In the genomic region with DNA sequence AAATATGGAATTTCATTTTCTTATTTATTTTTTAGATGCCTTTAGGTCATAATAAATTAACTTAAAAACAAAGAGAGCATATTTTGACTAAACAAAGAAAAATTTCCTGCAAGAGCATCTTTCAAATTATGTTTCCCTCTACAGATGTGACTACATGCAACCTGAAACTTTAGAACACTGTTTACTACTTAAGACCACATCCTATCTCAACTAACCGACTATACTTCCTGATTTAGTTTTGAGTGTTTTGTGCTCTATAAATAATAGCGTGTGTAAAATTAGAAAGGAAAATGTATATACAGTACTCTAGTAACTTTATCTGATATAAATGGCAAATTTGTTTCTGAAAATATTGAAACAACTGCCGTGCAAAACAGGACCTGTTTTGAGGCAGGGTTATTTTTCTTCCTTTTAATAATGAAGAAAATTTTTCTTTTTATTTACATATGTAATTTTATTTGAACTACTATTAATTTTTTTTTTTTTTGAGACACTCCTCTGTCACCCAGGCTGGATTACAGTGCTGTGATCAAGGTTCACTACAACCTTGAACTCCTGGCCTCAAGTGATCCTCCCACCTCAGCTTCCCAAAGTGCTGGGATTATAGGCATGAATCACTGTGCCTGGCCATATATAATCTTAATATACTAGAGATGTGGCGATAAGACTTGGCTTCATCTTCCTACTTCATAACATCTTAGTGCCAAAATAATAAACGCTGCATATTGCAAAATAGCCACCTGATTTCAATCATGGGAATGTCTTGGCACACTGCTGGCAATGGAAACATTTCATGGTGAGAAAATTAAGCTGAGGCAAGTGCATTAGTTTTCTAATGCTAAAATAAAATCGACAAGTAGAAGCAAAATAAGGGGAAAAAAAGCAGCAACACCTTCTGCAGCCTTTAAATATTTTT, we compare ENCODE assay signal across 13 cellular contexts. TPM values are rescaled to one million over a fixed set of nuclear protein-coding genes. Genes with fewer than 3 reads are reported as not detected.
DNase-seq lines count a peak whose midpoint lies in the region; ATAC-seq and TF ChIP-seq lines count a peak whose summit lies in the region.
"Had no signal": no experiment of that assay in that cellular context is flagged by ENCODE, and none has a peak within 500 bp of the region (broad histone marks: within the 10 kb centered on the region; RNA-seq: fewer than 3 reads in every experiment).

No MANE protein-coding gene starts in this region.

- intact Hi-C loops in head of caudate nucleus (cut with DNase I) (no loop called here), left cardiac atrium (cut with DNase I) (loop anchor here in 1 of 2 donors (10.0 kb wide), 1 partner anchor 824 kb away; no protein-coding TSS in a partner anchor)

- peak overlapping the region; percentile 84 for H3K27ac Mint-ChIP-seq in activated naive CD8-positive, alpha-beta T cell treated with anti-CD3 and anti-CD28 coated beads, Interleukin-2, amount 10 ng/mL, durations not matched to agents 7 days and 5 days

- peak overlapping the region; percentile 73 for H3K4me3 Mint-ChIP-seq in activated naive CD8-positive, alpha-beta T cell treated with anti-CD3 and anti-CD28 coated beads, Interleukin-2, amount 10 ng/mL, durations not matched to agents 7 days and 5 days

- H3K27me3 Mint-ChIP-seq in activated naive CD8-positive, alpha-beta T cell treated with anti-CD3 and anti-CD28 coated beads, Interleukin-2, amount 10 ng/mL, durations not matched to agents 7 days and 5 days: no peaks in the 10 kb centered on the region

- peaks cover 22% of the 10 kb centered on the region for H3K4me1 Mint-ChIP-seq in activated naive CD8-positive, alpha-beta T cell treated with anti-CD3 and anti-CD28 coated beads, Interleukin-2, amount 10 ng/mL, durations not matched to agents 7 days and 5 days

- H3K36me3 Mint-ChIP-seq in activated naive CD8-positive, alpha-beta T cell treated with anti-CD3 and anti-CD28 coated beads, Interleukin-2, amount 10 ng/mL, durations not matched to agents 7 days and 5 days: peaks cover 37% of the 10 kb centered on the region

- no peaks in the 10 kb centered on the region for H3K9me3 Mint-ChIP-seq in activated naive CD8-positive, alpha-beta T cell treated with anti-CD3 and anti-CD28 coated beads, Interleukin-2, amount 10 ng/mL, durations not matched to agents 7 days and 5 days

- in situ Hi-C loops in GM13977 (cut with MboI; ENCODE audit: low pct_unique_long_range_greater_than_20kb, low sequenced_read_pairs, unreplicated experiment): no loop called here

- TF ChIP-seq CTCF in GM13977 (IDR thresholded peaks at IDR 0.05; ENCODE audit: extremely low read depth, insufficient read depth, missing control alignments): no peak

- POLR2A ChIA-PET in activated naive CD8-positive, alpha-beta T cell treated with anti-CD3 and anti-CD28 coated beads, Interleukin-2, amount 10 ng/mL, durations not matched to agents 7 days and 5 days (lab: Charles Lee): interaction anchor here (0.6 to 0.8 kb wide), 2 partner anchors 13 to 661 kb away, joined by 3 to 5 read pairs; no protein-coding TSS in a partner anchor

- DNase-seq in activated naive CD8-positive, alpha-beta T cell treated with anti-CD3 and anti-CD28 coated beads, Interleukin-2, amount 10 ng/mL, durations not matched to agents 7 days and 5 days: no peak
- DNase-seq in GM13977 (ENCODE audit: low spot score): no peak
- DNase-seq in ecto neural progenitor cell (ENCODE audit: low spot score): no peak
- no peak for DNase-seq in head of caudate nucleus
- DNase-seq in left cardiac atrium: no peak
- DNase-seq: cerebellar nuclear complex, DMS79, NCI-H1417, testis had no signal

- ATAC-seq in GM18861 (IDR thresholded peaks at IDR 0.05; ENCODE audit: unreplicated experiment) (peak; percentile 70), GM21515 (IDR thresholded peaks at IDR 0.05; ENCODE audit: unreplicated experiment) (peak; percentile 93), HG03159 (IDR thresholded peaks at IDR 0.05; ENCODE audit: unreplicated experiment) (peak; percentile 86), left cardiac atrium (no peak)
- peak; percentile 91 for ATAC-seq in activated naive CD8-positive, alpha-beta T cell treated with anti-CD3 and anti-CD28 coated beads, Interleukin-2, amount 10 ng/mL, durations not matched to agents 7 days and 5 days (ENCODE audit: low read depth)
- ATAC-seq: HCT116 had no signal

RNA-seq across cellular contexts. Expression of gene ZRANB2, which starts 12.3 kb away (rescaled TPM):
- total RNA-seq in activated naive CD8-positive, alpha-beta T cell treated with anti-CD3 and anti-CD28 coated beads, Interleukin-2, amount 10 ng/mL, durations not matched to agents 7 days and 5 days: 100 to 1,000 TPM; 123 to 129 TPM
- total RNA-seq in left cardiac atrium: 10 to 100 TPM; 49.2 to 54.5 TPM

RNA-seq across cellular contexts. Expression of gene PTGER3, which starts 21.0 kb away (rescaled TPM):
- 1 to 10 TPM in 1 of 2 experiments, under 1 TPM in 1; 0.71 to 1.3 TPM for total RNA-seq in activated naive CD8-positive, alpha-beta T cell treated with anti-CD3 and anti-CD28 coated beads, Interleukin-2, amount 10 ng/mL, durations not matched to agents 7 days and 5 days
- total RNA-seq in left cardiac atrium: 10 to 100 TPM; 14.9 to 22.6 TPM

Comparison
In these comparisons a context has a peak if more than half of its experiments do, and no peak if none do; other contexts are left out.
1. ATAC-seq: peak in GM18861 (single experiment), GM21515 (single experiment), HG03159 (single experiment) and activated naive CD8-positive, alpha-beta T cell treated with anti-CD3 and anti-CD28 coated beads, Interleukin-2, amount 10 ng/mL, durations not matched to agents 7 days and 5 days (single experiment); none in left cardiac atrium (0 of 2).
2. RNA of gene PTGER3, which starts 21.0 kb away (total RNA-seq): 14.9 to 22.6 TPM in left cardiac atrium; 0.71 to 1.3 TPM in activated naive CD8-positive, alpha-beta T cell treated with anti-CD3 and anti-CD28 coated beads, Interleukin-2, amount 10 ng/mL, durations not matched to agents 7 days and 5 days; every median in the first group is over 4 times any median in the second.